Comparison of ENCODE assay signal across 10 cellular contexts in genomic region chr6:2890981-2891767, GRCh38. TPM values are rescaled to one million over a fixed set of nuclear protein-coding genes. Genes with fewer than 3 reads are reported as not detected.
A peak's percentile ranks its signal among the peaks of the same experiment; 100 is the strongest.
DNase-seq lines count a peak whose midpoint lies in the region; ATAC-seq and TF ChIP-seq lines count a peak whose summit lies in the region.
"Had no signal": no experiment of that assay in that cellular context is flagged by ENCODE, and none has a peak within 500 bp of the region (broad histone marks: within the 10 kb centered on the region; RNA-seq: fewer than 3 reads in every experiment).

No MANE protein-coding gene starts in this region.

- intact Hi-C loops in activated CD4-positive, alpha-beta memory T cell treated with anti-CD3 and anti-CD28 coated beads for 36 hours (cut with micrococcal nuclease): loop anchor here (1.0 kb wide), 1 partner anchor 9 kb away; no protein-coding TSS in a partner anchor

- H3K36me3 ChIP-seq in BLaER1: peaks cover 20% of the 10 kb centered on the region
- H3K36me3 ChIP-seq in GM23338 (ENCODE audit: insufficient read depth): peaks cover 30% of the 10 kb centered on the region
- peaks cover 27% of the 10 kb centered on the region for H3K36me3 ChIP-seq in mesendoderm (ENCODE audit: control insufficient read depth, insufficient read depth, low read length)
- H3K36me3 ChIP-seq in H7 (replicated peaks; ENCODE audit: control insufficient read depth, insufficient read depth, low read length): peaks cover 36% of the 10 kb centered on the region
- H3K36me3 ChIP-seq: ovary had no signal

- H3K4me1 ChIP-seq in BLaER1 (peaks cover 48% of the 10 kb centered on the region), GM23338 (ENCODE audit: insufficient read depth) (peaks cover 4% of the 10 kb centered on the region), mesendoderm (ENCODE audit: control insufficient read depth, low read depth, low read length) (no peaks in the 10 kb centered on the region)

- no peaks in the 10 kb centered on the region for H3K27me3 ChIP-seq in BLaER1
- H3K27me3 ChIP-seq in GM23338 (ENCODE audit: insufficient read depth): no peaks in the 10 kb centered on the region
- no peaks in the 10 kb centered on the region for H3K27me3 ChIP-seq in mesendoderm (ENCODE audit: insufficient read depth, low read length, poor library complexity)
- no peaks in the 10 kb centered on the region for H3K27me3 ChIP-seq in H7 (ENCODE audit: control insufficient read depth, insufficient read depth, low read length)
- H3K27me3 ChIP-seq: heart left ventricle, ovary had no signal

- no peak for TF ChIP-seq CTCF in GM23338 (conservative IDR thresholded peaks at IDR 0.05; ENCODE audit: low read depth in 2 of 2)

- peaks cover 5% of the 10 kb centered on the region for H3K4me1 Mint-ChIP-seq in GM23338
- peaks cover 61% of the 10 kb centered on the region for H3K4me1 Mint-ChIP-seq in activated CD4-positive, alpha-beta memory T cell treated with anti-CD3 and anti-CD28 coated beads for 36 hours (ENCODE audit: low read depth)

- H3K79me1 ChIP-seq in mesendoderm (ENCODE audit: low read length): no peaks in the 10 kb centered on the region

- no peak overlapping the region for H2BK120ac ChIP-seq in mesendoderm (ENCODE audit: low read depth, low read length)

- H2AK5ac ChIP-seq in mesendoderm (ENCODE audit: low read length): no peak overlapping the region

- no peak overlapping the region for H2BK5ac ChIP-seq in mesendoderm (ENCODE audit: low read length)

- no peak overlapping the region for H3K4ac ChIP-seq in mesendoderm (ENCODE audit: low read depth, low read length)

- peaks cover 52% of the 10 kb centered on the region for H3K36me3 Mint-ChIP-seq in GM23338 (ENCODE audit: low read depth)
- H3K36me3 Mint-ChIP-seq in activated CD4-positive, alpha-beta memory T cell treated with anti-CD3 and anti-CD28 coated beads for 36 hours: peaks cover 71% of the 10 kb centered on the region

- H4K8ac ChIP-seq in mesendoderm (ENCODE audit: low read depth, low read length): no peak overlapping the region

- no peak overlapping the region for H3K4me3 Mint-ChIP-seq in GM23338
- peak overlapping the region; percentile 68 for H3K4me3 Mint-ChIP-seq in activated CD4-positive, alpha-beta memory T cell treated with anti-CD3 and anti-CD28 coated beads for 36 hours

- H3K4me2 ChIP-seq in BLaER1: peak overlapping the region; percentile 84
- no peak overlapping the region for H3K4me2 ChIP-seq in GM23338
- no peak overlapping the region for H3K4me2 ChIP-seq in mesendoderm (ENCODE audit: low read length)

- no peak overlapping the region for H3K27ac Mint-ChIP-seq in GM23338
- peak overlapping the region; percentile 83 for H3K27ac Mint-ChIP-seq in activated CD4-positive, alpha-beta memory T cell treated with anti-CD3 and anti-CD28 coated beads for 36 hours

- no peak for ATAC-seq in GM23338
- ATAC-seq: heart left ventricle had no signal

- CTCF ChIA-PET in activated CD4-positive, alpha-beta memory T cell treated with anti-CD3 and anti-CD28 coated beads for 36 hours (lab: Charles Lee): interaction anchor here (0.7 to 3.2 kb wide), 10 partner anchors 9 to 98 kb away, joined by 3 to 14 read pairs (median 6); no protein-coding TSS in a partner anchor

- H3K27ac ChIP-seq in BLaER1 (peak overlapping the region; percentile 73), GM23338 (ENCODE audit: low read depth) (peak overlapping the region; percentile 28; the same call in 1 of the 2 replicates), mesendoderm (ENCODE audit: low read depth, low read length) (peak overlapping the region; percentile 66)
- H3K27ac ChIP-seq: heart left ventricle, ovary had no signal

- no peak overlapping the region for H2AFZ ChIP-seq in GM23338

- H3K9me2 ChIP-seq in GM23338 (ENCODE audit: insufficient read depth): no peaks in the 10 kb centered on the region

- H3K9me3 ChIP-seq in BLaER1: peaks cover 18% of the 10 kb centered on the region
- H3K9me3 ChIP-seq: heart left ventricle, ovary had no signal

- peaks cover 12% of the 10 kb centered on the region; the same call in 1 of the 2 replicates for H3F3A ChIP-seq in GM23338 (replicated peaks; ENCODE audit: low read depth)

- H3K9ac ChIP-seq in BLaER1: peak overlapping the region; percentile 56
- no peak overlapping the region for H3K9ac ChIP-seq in mesendoderm (ENCODE audit: low read length)

- H3K18ac ChIP-seq in mesendoderm (ENCODE audit: low read length): no peak overlapping the region

- H4K20me1 ChIP-seq in BLaER1 (no peaks in the 10 kb centered on the region), GM23338 (replicated peaks; ENCODE audit: insufficient read depth) (no peaks in the 10 kb centered on the region)

- no CpG with 5 or more reads among the region's 14 CpGs for WGBS in mesendoderm (ENCODE audit: extremely low coverage, insufficient coverage, low lambda C conversion rate)

- no peaks in the 10 kb centered on the region for H3K79me2 ChIP-seq in GM23338 (replicated peaks; ENCODE audit: insufficient read depth)
- H3K79me2 ChIP-seq in mesendoderm (ENCODE audit: control insufficient read depth, insufficient read depth, low read length): no peaks in the 10 kb centered on the region

- H3K9me3 Mint-ChIP-seq in GM23338: no peaks in the 10 kb centered on the region; the same call in 2 of the 3 replicates
- no peaks in the 10 kb centered on the region for H3K9me3 Mint-ChIP-seq in activated CD4-positive, alpha-beta memory T cell treated with anti-CD3 and anti-CD28 coated beads for 36 hours

- DNase-seq in GM23338 (ENCODE audit: low spot score) (no peak), mesendoderm (no peak), NCI-H2107 treated with DMSO at 0.1 percent for 48 hours (lab: John Stamatoyannopoulos, UW; ENCODE audit: unreplicated experiment) (no peak), H7 (no peak), GF-D8 (lab: John Stamatoyannopoulos, UW) (no peak), pons (ENCODE audit: low spot score) (no peak)
- DNase-seq in activated CD4-positive, alpha-beta memory T cell treated with anti-CD3 and anti-CD28 coated beads for 36 hours: no peak
- DNase-seq: heart left ventricle, ovary had no signal

- no peak overlapping the region for H3K56ac ChIP-seq in mesendoderm (ENCODE audit: low read length)

- no peak overlapping the region for H2BK15ac ChIP-seq in mesendoderm (replicated peaks; ENCODE audit: low read depth)

- H3K23ac ChIP-seq in mesendoderm (ENCODE audit: low read length): peak overlapping the region; percentile 57

- no peak overlapping the region for H4K5ac ChIP-seq in mesendoderm (ENCODE audit: low read length)

- POLR2A ChIA-PET in activated CD4-positive, alpha-beta memory T cell treated with anti-CD3 and anti-CD28 coated beads for 36 hours (lab: Charles Lee): interaction anchor here (0.9 to 1.3 kb wide), 6 partner anchors 12 to 50 kb away, joined by 3 to 5 read pairs (median 3); partner anchors contain the start of genes SERPINB1 and SERPINB9

- H3K4me3 ChIP-seq in BLaER1: peak overlapping the region; percentile 63
- no peak overlapping the region for H3K4me3 ChIP-seq in GM23338
- no peak overlapping the region for H3K4me3 ChIP-seq in mesendoderm (ENCODE audit: low read length)
- no peak overlapping the region for H3K4me3 ChIP-seq in H7 (ENCODE audit: insufficient read depth, low read depth, low read length)
- H3K4me3 ChIP-seq: heart left ventricle, ovary had no signal

- no peaks in the 10 kb centered on the region for H3K27me3 Mint-ChIP-seq in GM23338 (ENCODE audit: insufficient read depth, low read depth, poor library complexity)
- no peaks in the 10 kb centered on the region for H3K27me3 Mint-ChIP-seq in activated CD4-positive, alpha-beta memory T cell treated with anti-CD3 and anti-CD28 coated beads for 36 hours

TF ChIP-seq in GM23338, 12 proteins besides CTCF, POLR2A, EP300 and RAD21:
- no peak for TF ChIP-seq JUNB (IDR thresholded peaks at IDR 0.05; ENCODE audit: unreplicated experiment)

RNA-seq across cellular contexts. Expression of gene SERPINB9, which starts 11.9 kb away (rescaled TPM):
- 65.0 and 71.3 TPM in 2 replicates for total RNA-seq in GM23338 (2014; rRNA removed; shearing (Covaris generic))
- polyA plus RNA-seq in GM23338 (2016; fragmentation: Nextera tagmentation; extraction: Ambion mirVana): 46.6 and 47.4 TPM in 2 replicates
- total RNA-seq in activated CD4-positive, alpha-beta memory T cell treated with anti-CD3 and anti-CD28 coated beads for 36 hours: 10 to 100 TPM; 69.9 to 72.6 TPM
- polyA plus RNA-seq in mesendoderm (2013, experiment 1 of 2): 281 TPM
- polyA plus RNA-seq in mesendoderm (2013, experiment 2 of 2): 280 TPM
- 46.4 and 57.1 TPM in 2 replicates for total RNA-seq in H7 (2014; rRNA removed; shearing (Covaris generic))

RNA-seq across cellular contexts. Expression of gene SERPINB1, which starts 49.5 kb away (rescaled TPM):
- total RNA-seq in GM23338 (2014; rRNA removed; shearing (Covaris generic)): 5.6 and 8.4 TPM in 2 replicates
- polyA plus RNA-seq in GM23338 (2016; fragmentation: Nextera tagmentation; extraction: Ambion mirVana): 6.5 and 7.2 TPM in 2 replicates
- 100 to 1,000 TPM; 164 to 169 TPM for total RNA-seq in activated CD4-positive, alpha-beta memory T cell treated with anti-CD3 and anti-CD28 coated beads for 36 hours
- 13.7 TPM for polyA plus RNA-seq in mesendoderm (2013, experiment 1 of 2)
- polyA plus RNA-seq in mesendoderm (2013, experiment 2 of 2): 12.7 TPM
- total RNA-seq in H7 (2014; rRNA removed; shearing (Covaris generic)): 13.6 and 14.1 TPM in 2 replicates

Comparison
In these comparisons a context has a peak if more than half of its experiments do, and no peak if none do; other contexts are left out.
1. RNA of gene SERPINB1, which starts 49.5 kb away (total RNA-seq): 164 to 169 TPM in activated CD4-positive, alpha-beta memory T cell treated with anti-CD3 and anti-CD28 coated beads for 36 hours; 13.6 to 14.1 TPM in H7 and 5.6 to 8.4 TPM in GM23338; every median in the first group is over 10 times any median in the second.
2. Peak in every context shown above with its lines, with median percentiles within 50 percentile points of each other: H3K27ac ChIP-seq.